Comparison of ENCODE assay signal across 1 cellular context in the genomic region with DNA sequence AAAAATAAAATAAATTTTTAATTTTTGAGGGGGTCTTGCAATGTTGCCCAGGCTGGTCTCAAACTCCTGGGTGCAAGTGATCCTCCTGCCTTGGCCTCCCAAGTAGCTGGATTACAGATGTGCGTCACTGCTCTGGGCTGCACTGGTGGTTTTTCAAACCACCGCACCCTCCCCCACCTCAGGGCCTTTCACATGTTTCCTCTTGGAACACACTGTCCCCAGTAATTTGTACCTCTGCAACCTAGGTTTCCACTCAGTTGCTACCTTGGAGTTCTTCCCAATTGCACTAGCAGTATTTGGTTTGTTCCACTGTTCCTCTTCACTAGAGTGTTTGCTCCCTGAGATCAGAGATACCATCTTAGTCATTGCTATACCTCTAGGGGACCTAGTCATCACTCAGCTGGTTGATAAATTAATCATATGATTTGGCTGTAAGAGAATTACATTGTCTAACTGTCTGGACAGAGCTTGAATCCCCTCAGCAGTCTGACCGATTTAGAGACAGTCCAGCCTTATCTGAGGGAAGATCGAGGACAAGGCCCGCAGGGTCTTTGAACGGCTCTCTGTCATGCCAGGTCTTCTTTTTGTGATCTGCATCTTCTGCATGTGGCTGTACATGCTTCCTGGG.
TF ChIP-seq lines count a peak whose summit lies in the region.

No MANE protein-coding gene starts in this region.

TF ChIP-seq in K562, 482 proteins besides CTCF, POLR2A, EP300 and RAD21:
- TF ChIP-seq SPI1 (IDR thresholded peaks at IDR 0.05; ENCODE audit: borderline replicate concordance, low read depth, low read length) (no peak), ZNF121 (CRISPR knock-in tag; conservative IDR thresholded peaks at IDR 0.05) (peak; percentile 41; the same call in 1 of the 2 replicates)
- TF ChIP-seq, protein P1, sequence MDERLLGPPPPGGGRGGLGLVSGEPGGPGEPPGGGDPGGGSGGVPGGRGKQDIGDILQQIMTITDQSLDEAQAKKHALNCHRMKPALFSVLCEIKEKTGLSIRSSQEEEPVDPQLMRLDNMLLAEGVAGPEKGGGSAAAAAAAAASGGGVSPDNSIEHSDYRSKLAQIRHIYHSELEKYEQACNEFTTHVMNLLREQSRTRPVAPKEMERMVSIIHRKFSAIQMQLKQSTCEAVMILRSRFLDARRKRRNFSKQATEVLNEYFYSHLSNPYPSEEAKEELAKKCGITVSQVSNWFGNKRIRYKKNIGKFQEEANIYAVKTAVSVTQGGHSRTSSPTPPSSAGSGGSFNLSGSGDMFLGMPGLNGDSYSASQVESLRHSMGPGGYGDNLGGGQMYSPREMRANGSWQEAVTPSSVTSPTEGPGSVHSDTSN (CRISPR knock-in tag; IDR thresholded peaks at IDR 0.05; ENCODE audit: low read depth), result no peak
- TF ChIP-seq, protein P1 (tag; conservative IDR thresholded peaks at IDR 0.05; ENCODE audit: low read depth), result peak; percentile 26; the same call in 1 of the 2 replicates
